In the genomic region with DNA sequence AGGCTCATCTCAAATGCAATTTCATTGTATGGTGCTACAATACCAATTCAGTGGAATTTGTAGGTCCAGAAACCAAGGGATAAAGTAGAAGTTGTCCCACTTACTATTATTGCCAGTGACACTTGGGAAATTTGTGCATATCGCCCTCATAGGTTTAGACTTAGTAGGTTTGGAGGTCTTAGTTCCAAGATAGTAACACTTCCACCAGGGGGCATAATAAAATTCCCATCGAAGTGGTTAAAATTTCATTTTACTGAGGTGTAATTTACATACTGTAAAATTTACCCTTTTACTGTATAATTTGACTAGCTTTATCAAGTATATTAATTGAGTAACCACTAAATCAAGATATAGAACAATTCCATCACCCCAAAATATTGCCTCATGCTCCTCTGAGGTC, we compare ENCODE assay signal across 1 cellular context.
TF ChIP-seq lines count a peak whose summit lies in the region.

No MANE protein-coding gene starts in this region.

TF ChIP-seq in IMR-90, 13 proteins besides CTCF, POLR2A, EP300 and RAD21 (continued from another document):
- TF ChIP-seq, protein P1, sequence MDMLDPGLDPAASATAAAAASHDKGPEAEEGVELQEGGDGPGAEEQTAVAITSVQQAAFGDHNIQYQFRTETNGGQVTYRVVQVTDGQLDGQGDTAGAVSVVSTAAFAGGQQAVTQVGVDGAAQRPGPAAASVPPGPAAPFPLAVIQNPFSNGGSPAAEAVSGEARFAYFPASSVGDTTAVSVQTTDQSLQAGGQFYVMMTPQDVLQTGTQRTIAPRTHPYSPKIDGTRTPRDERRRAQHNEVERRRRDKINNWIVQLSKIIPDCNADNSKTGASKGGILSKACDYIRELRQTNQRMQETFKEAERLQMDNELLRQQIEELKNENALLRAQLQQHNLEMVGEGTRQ (IDR thresholded peaks at IDR 0.05; ENCODE audit: low read depth, low read length): no peak
- no peak for TF ChIP-seq SMC3 (IDR thresholded peaks at IDR 0.05; ENCODE audit: low read depth, low read length)
- no peak for TF ChIP-seq FOS (IDR thresholded peaks at IDR 0.05; ENCODE audit: low read depth, low read length)
- TF ChIP-seq CHD1 (IDR thresholded peaks at IDR 0.05; ENCODE audit: low read depth, low read length): no peak
- TF ChIP-seq MAZ (IDR thresholded peaks at IDR 0.05; ENCODE audit: borderline replicate concordance, low read depth, low read length): no peak
